7 cellular contexts compared by ENCODE assay signal in genomic region chr1:14968251-14968812, GRCh38.
DNase-seq lines count a peak whose midpoint lies in the region; ATAC-seq and TF ChIP-seq lines count a peak whose summit lies in the region.

No MANE protein-coding gene starts in this region.

- H3K4me3 ChIP-seq in MG63 (no peak overlapping the region), left lung (no peak overlapping the region), thoracic aorta (peak overlapping the region; percentile 3)

- ATAC-seq in left lung (peak; percentile 78), thoracic aorta (ENCODE audit: insufficient number of reproducible peaks, low FRiP score, low read depth) (peak; percentile 71)

- H3K9me3 ChIP-seq in MG63: no peaks in the 10 kb centered on the region
- H3K9me3 ChIP-seq in left lung: no peaks in the 10 kb centered on the region
- H3K9me3 ChIP-seq in thoracic aorta: no peaks in the 10 kb centered on the region

- H3K36me3 ChIP-seq in MG63 (peaks cover 14% of the 10 kb centered on the region), left lung (no peaks in the 10 kb centered on the region), thoracic aorta (no peaks in the 10 kb centered on the region)

- H3K27me3 ChIP-seq in MG63 (no peaks in the 10 kb centered on the region), left lung (no peaks in the 10 kb centered on the region), thoracic aorta (replicated peaks; ENCODE audit: insufficient read depth) (no peaks in the 10 kb centered on the region)

- H3K27ac ChIP-seq in left lung (peak overlapping the region; percentile 46 to 65), thoracic aorta (peak overlapping the region; percentile 77 to 80)

- intact Hi-C loops in left lung (cut with DNase I): no loop called here

- DNase-seq in MG63 (peak; percentile 85), dermis blood vessel endothelial cell (peak; percentile 66), left lung (no peak), thoracic aorta (ENCODE audit: low spot score) (peak; percentile 55), SKM-1 (lab: John Stamatoyannopoulos, UW; ENCODE audit: unreplicated experiment) (no peak), NCI-H146 (lab: John Stamatoyannopoulos, UW) (no peak)
- no peak for DNase-seq in activated CD4-positive, alpha-beta T cell treated with anti-CD3 and anti-CD28 coated beads, Interleukin-2, amount 50 U/mL, for 1 hour

- no peak for TF ChIP-seq CTCF in left lung (IDR thresholded peaks at IDR 0.05)
- TF ChIP-seq CTCF in thoracic aorta (IDR thresholded peaks at IDR 0.05): no peak

- peaks cover 14 to 15% of the 10 kb centered on the region in 2 donors for H3K4me1 ChIP-seq in left lung
- H3K4me1 ChIP-seq in thoracic aorta (ENCODE audit: control insufficient read depth in 1 of 2, low read depth in 2 of 2): peaks cover 29 to 44% of the 10 kb centered on the region in 2 donors

Comparison
In these comparisons a context has a peak if more than half of its experiments do, and no peak if none do; other contexts are left out.
1. DNase-seq: peak in MG63 (single experiment), dermis blood vessel endothelial cell (single experiment) and thoracic aorta (single experiment); none in left lung (0 of 2), SKM-1 (single experiment), NCI-H146 (single experiment) and activated CD4-positive, alpha-beta T cell treated with anti-CD3 and anti-CD28 coated beads, Interleukin-2, amount 50 U/mL, for 1 hour (single experiment).